Comparison of ENCODE assay signal across 8 cellular contexts in the genomic region with DNA sequence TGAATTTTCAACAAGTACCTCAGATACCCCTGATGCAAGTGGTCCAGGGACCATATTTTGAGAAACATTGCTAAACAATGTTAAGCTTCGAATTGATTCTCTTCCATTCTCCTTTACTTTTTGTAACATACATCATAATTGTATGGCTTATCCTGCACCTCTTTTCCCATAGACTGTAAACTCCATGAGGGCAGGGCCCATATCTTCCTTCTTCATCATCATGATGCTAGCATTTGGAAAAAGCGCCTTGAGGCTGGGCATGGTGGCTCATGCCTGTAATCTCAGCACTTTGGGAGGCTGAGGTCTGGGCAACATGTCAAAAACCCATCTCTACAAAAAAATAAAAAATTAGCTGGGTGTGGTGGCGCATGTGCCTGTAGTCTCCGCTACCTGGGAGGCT. TPM values are rescaled to one million over a fixed set of nuclear protein-coding genes. Genes with fewer than 3 reads are reported as not detected.
"Had no signal": no experiment of that assay in that cellular context is flagged by ENCODE, and none has a peak within 500 bp of the region (broad histone marks: within the 10 kb centered on the region; RNA-seq: fewer than 3 reads in every experiment).

No MANE protein-coding gene starts in this region.

- H3K27ac ChIP-seq: HL-60, KMS-11 had no signal

- DNase-seq: Karpas-422, KBM-7, KG1 had no signal

- ATAC-seq: HepG2 had no signal

- H3K4me2 ChIP-seq: KMS-11 had no signal

- FAIRE-seq: HepG2, HTR-8/SVneo had no signal

- H3K9ac ChIP-seq: KMS-11 had no signal

RNA-seq across cellular contexts. Expression of gene PCDH12, which starts 48.8 kb away (rescaled TPM):
- total RNA-seq: HepG2, HT-29 had no signal
- polyA plus RNA-seq: HepG2 had no signal
